ENCODE assay signal across 8 cellular contexts in the genomic region with DNA sequence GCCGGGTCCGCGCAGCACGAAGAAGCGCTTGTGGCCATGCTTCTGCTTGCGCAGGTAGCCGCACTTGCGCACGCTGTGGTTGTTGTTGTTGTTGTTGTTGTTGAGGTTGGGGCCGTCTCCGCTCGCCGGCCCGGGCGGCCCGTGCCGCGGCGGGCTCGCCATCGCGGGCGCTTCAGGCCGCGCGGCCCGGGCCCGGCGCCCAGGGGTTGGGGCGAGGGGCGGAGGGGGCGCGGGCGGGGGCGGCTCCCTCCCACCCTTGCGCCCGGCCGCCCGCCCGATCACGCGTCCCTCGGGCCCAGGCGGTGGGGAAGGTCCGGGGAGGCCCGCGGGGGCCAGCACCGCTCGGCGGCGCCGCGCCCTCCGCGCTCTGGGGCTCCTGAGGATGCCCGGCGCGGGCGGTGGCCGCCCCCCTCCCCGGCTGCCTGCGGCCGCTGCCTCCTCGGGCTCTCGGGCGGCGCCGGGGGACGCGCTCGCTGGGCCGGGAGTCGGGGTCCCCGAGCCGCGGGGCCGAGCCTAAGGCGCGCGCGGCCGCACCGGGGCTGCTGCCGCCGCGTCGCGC. TPM values are rescaled to one million over a fixed set of nuclear protein-coding genes. Genes with fewer than 3 reads are reported as not detected.
A peak's percentile ranks its signal among the peaks of the same experiment; 100 is the strongest.
DNase-seq lines count a peak whose midpoint lies in the region; ATAC-seq and TF ChIP-seq lines count a peak whose summit lies in the region.

No MANE protein-coding gene starts in this region.

- H2AFZ ChIP-seq in ACC112 (ENCODE audit: low read length, unreplicated experiment), result peak overlapping the region; percentile 60

- DNase-seq in astrocyte of the spinal cord (ENCODE audit: low read depth, low spot score) (no peak), lower leg skin (ENCODE audit: low spot score in 2 of 2) (no peak), tibial artery (no peak), SW480 (ENCODE audit: low spot score) (no peak)

- H3K4me3 ChIP-seq in ACC112 (ENCODE audit: low read depth, low read length) (peak overlapping the region; percentile 98), astrocyte of the spinal cord (ENCODE audit: low read depth, low read length) (peak overlapping the region; percentile 52), lower leg skin (ENCODE audit: low read depth, poor library complexity, severe bottlenecking) (peak overlapping the region; percentile 62), tibial artery (peak overlapping the region; percentile 73 to 88)

- no peak for TF ChIP-seq CTCF in astrocyte of the spinal cord (IDR thresholded peaks at IDR 0.05; ENCODE audit: low read depth, low read length)
- no peak for TF ChIP-seq CTCF in lower leg skin (IDR thresholded peaks at IDR 0.05)
- no peak for TF ChIP-seq CTCF in tibial artery (IDR thresholded peaks at IDR 0.05)

- peaks cover 39% of the 10 kb centered on the region for H3K79me2 ChIP-seq in ACC112 (ENCODE audit: control insufficient read depth, insufficient read depth, low read length, unreplicated experiment)

- no peaks in the 10 kb centered on the region for H3K27me3 ChIP-seq in ACC112 (ENCODE audit: insufficient read depth, low read length)
- H3K27me3 ChIP-seq in tibial artery, result no peaks in the 10 kb centered on the region

- in situ Hi-C loops in astrocyte of the spinal cord (cut with HindIII; ENCODE audit: low sequenced_read_pairs), result no loop called here

- WGBS in lower leg skin, 2 donors, result 0% methylated on average over 10 to 32 of the region's 88 CpGs

- no peak for TF ChIP-seq POLR2A in lower leg skin (IDR thresholded peaks at IDR 0.05)

- ATAC-seq in GM18868 (IDR thresholded peaks at IDR 0.05; ENCODE audit: unreplicated experiment) (peak; percentile 19), HG03280 (IDR thresholded peaks at IDR 0.05; ENCODE audit: unreplicated experiment) (peak; percentile 17), GM18517 (IDR thresholded peaks at IDR 0.05; ENCODE audit: unreplicated experiment) (no peak)

- H3K36me3 ChIP-seq in ACC112 (ENCODE audit: insufficient read depth, low read length) (peaks cover 12% of the 10 kb centered on the region), tibial artery (peaks cover 34 to 35% (median 35%) of the 10 kb centered on the region in 3 donors)

- H3K4me1 ChIP-seq in ACC112 (ENCODE audit: control insufficient read depth, insufficient read depth, low read length, unreplicated experiment) (peaks cover 18% of the 10 kb centered on the region), tibial artery (peaks cover 0 to 65% (median 41%) of the 10 kb centered on the region in 4 donors)

- no peaks in the 10 kb centered on the region for H3K9me3 ChIP-seq in tibial artery

- intact Hi-C loops in lower leg skin (cut with DNase I; ENCODE audit: low total_unique reads) (loop anchor here (10.0 kb wide), 1 partner anchor 641 kb away; no protein-coding TSS in a partner anchor), tibial artery (cut with DNase I; ENCODE audit: low total_unique reads) (loop anchor here (2.0 to 10.0 kb wide), 3 partner anchors 239 to 641 kb away; no protein-coding TSS in a partner anchor)

- peak overlapping the region; percentile 65; the same call in 1 of the 2 replicates for H3K27ac ChIP-seq in ACC112 (ENCODE audit: low read depth, low read length)
- peak overlapping the region; percentile 74 to 93 for H3K27ac ChIP-seq in tibial artery

RNA-seq across cellular contexts. Expression of gene IRS2, which starts 0.4 kb away (rescaled TPM):
- 100 to 1,000 TPM in 1 of 4 donors, 10 to 100 TPM in 3; 52.6 to 114 (median 56.1) TPM for total RNA-seq in lower leg skin
